In the genomic region with DNA sequence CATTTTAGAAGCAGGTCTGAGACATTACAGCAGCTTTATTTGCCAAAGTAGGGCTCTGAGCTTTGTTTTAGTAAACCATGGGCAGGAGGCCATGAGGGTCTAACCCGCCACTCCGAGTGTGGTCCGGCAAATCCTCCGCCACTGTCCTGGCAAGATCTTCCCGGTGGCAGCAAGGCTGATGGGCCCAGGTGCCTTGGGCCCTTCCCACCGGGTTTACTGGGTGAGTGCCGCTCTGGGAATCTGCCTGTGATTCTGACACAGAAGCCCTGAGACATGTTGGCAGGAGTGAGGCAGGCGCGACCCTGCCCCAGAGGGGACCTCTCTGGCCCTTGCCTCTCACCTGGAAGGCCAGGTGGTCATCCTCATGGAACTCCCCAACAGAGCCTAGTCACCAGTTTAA, we compare ENCODE assay signal across 23 cellular contexts. TPM values are rescaled to one million over a fixed set of nuclear protein-coding genes. Genes with fewer than 3 reads are reported as not detected.
A peak's percentile ranks its signal among the peaks of the same experiment; 100 is the strongest.
DNase-seq lines count a peak whose midpoint lies in the region; ATAC-seq and TF ChIP-seq lines count a peak whose summit lies in the region.
"Had no signal": no experiment of that assay in that cellular context is flagged by ENCODE, and none has a peak within 500 bp of the region (broad histone marks: within the 10 kb centered on the region; RNA-seq: fewer than 3 reads in every experiment).

No MANE protein-coding gene starts in this region.

- peak overlapping the region; percentile 46 for H2AK5ac ChIP-seq in neuronal stem cell (ENCODE audit: low read depth, low read length)

- no peak overlapping the region for H3K23ac ChIP-seq in neuronal stem cell (ENCODE audit: low read depth, low read length, poor library complexity)

- H3K9me3 Mint-ChIP-seq in CD4-positive, CD25-positive, alpha-beta regulatory T cell, result no peaks in the 10 kb centered on the region
- H3K9me3 Mint-ChIP-seq in stimulated activated naive B cell treated with anti-CD40 and anti-IgM and Interleukin-4, amounts not matched to agents 10 μg/mL and 1 μg/mL and 100 μg/mL, for 72 hours, result no peaks in the 10 kb centered on the region
- H3K9me3 Mint-ChIP-seq: IgD-negative memory B cell had no signal

- H2AFZ ChIP-seq in neuronal stem cell (ENCODE audit: low read length), result no peak overlapping the region

- no peaks in the 10 kb centered on the region for H3K27me3 ChIP-seq in CD4-positive, CD25-positive, alpha-beta regulatory T cell (ENCODE audit: control insufficient read depth, insufficient read depth, low read length)
- no peaks in the 10 kb centered on the region for H3K27me3 ChIP-seq in SJSA1 (replicated peaks)
- peaks cover 0 to 24% (median 2%) of the 10 kb centered on the region in 3 experiments for H3K27me3 ChIP-seq in neuronal stem cell (ENCODE audit: control insufficient read depth in 3 of 3, insufficient read depth in 3 of 3, low read depth in 1 of 3, low read length in 3 of 3)

- no CpG with 5 or more reads among the region's 9 CpGs for WGBS in neuronal stem cell (ENCODE audit: extremely low coverage in 2 of 2, insufficient read length in 2 of 2, insufficient replicate concordance in 1 of 2), 2 donors

- no peak overlapping the region for H3K9ac ChIP-seq in neuronal stem cell (ENCODE audit: low read depth, low read length, poor library complexity)

- TF ChIP-seq CTCF in GM10266 (IDR thresholded peaks at IDR 0.05; ENCODE audit: control insufficient read depth, insufficient read depth, low read depth, missing control alignments), result no peak

- peaks cover 3% of the 10 kb centered on the region for H3K79me1 ChIP-seq in neuronal stem cell (ENCODE audit: low read depth, low read length)

- no peak overlapping the region for H2BK120ac ChIP-seq in neuronal stem cell (ENCODE audit: low read depth, low read length)

- peak overlapping the region; percentile 87 for H3K18ac ChIP-seq in neuronal stem cell (ENCODE audit: low read length)

- H3K4me1 ChIP-seq in CD4-positive, CD25-positive, alpha-beta regulatory T cell (ENCODE audit: control insufficient read depth, insufficient read depth, low read length, poor library complexity, severe bottlenecking), result no peaks in the 10 kb centered on the region
- H3K4me1 ChIP-seq in SJSA1 (replicated peaks) (peaks cover 36% of the 10 kb centered on the region), neuronal stem cell (ENCODE audit: control insufficient read depth in 2 of 2, insufficient read depth in 1 of 2, low read depth in 1 of 2, low read length in 2 of 2) (peaks cover 6% of the 10 kb centered on the region in 2 donors)
- H3K4me1 ChIP-seq: A549 had no signal

- H4K91ac ChIP-seq in neuronal stem cell (ENCODE audit: low read depth, low read length, poor library complexity), result peak overlapping the region; percentile 30

- no peak overlapping the region for H3K4me3 ChIP-seq in CD4-positive, CD25-positive, alpha-beta regulatory T cell (ENCODE audit: low read depth, low read length)
- no peak overlapping the region for H3K4me3 ChIP-seq in SJSA1
- no peak overlapping the region for H3K4me3 ChIP-seq in neuronal stem cell (ENCODE audit: low read length in 2 of 2)
- H3K4me3 ChIP-seq: A549, GM12878 had no signal

- peak overlapping the region; percentile 63 for H3K14ac ChIP-seq in neuronal stem cell (ENCODE audit: low read length)

- H3K4me1 Mint-ChIP-seq in CD4-positive, CD25-positive, alpha-beta regulatory T cell, result peaks cover 0 to 3% (median 1%) of the 10 kb centered on the region in 4 donors
- H3K4me1 Mint-ChIP-seq in stimulated activated naive B cell treated with anti-CD40 and anti-IgM and Interleukin-4, amounts not matched to agents 10 μg/mL and 1 μg/mL and 100 μg/mL, for 72 hours, result peaks cover 0 to 1% of the 10 kb centered on the region in 2 donors
- H3K4me1 Mint-ChIP-seq: B cell, CD14-positive monocyte had no signal

- H3K27ac ChIP-seq in CD4-positive, CD25-positive, alpha-beta regulatory T cell (ENCODE audit: insufficient read depth, low read length, poor library complexity, severe bottlenecking), result no peak overlapping the region
- peak overlapping the region; percentile 69 for H3K27ac ChIP-seq in SJSA1
- H3K27ac ChIP-seq in neuronal stem cell (replicated peaks; ENCODE audit: low read length), result no peak overlapping the region
- H3K27ac ChIP-seq in caudate nucleus (ENCODE audit: low read depth, low read length), result no peak overlapping the region
- H3K27ac ChIP-seq: A549, RWPE1 had no signal

- H3K4ac ChIP-seq in neuronal stem cell (ENCODE audit: low read length), result no peak overlapping the region

- no peak overlapping the region for H2BK5ac ChIP-seq in neuronal stem cell (ENCODE audit: low read length)

- no peaks in the 10 kb centered on the region for H3K27me3 Mint-ChIP-seq in CD4-positive, CD25-positive, alpha-beta regulatory T cell
- H3K27me3 Mint-ChIP-seq in stimulated activated naive B cell treated with anti-CD40 and anti-IgM and Interleukin-4, amounts not matched to agents 10 μg/mL and 1 μg/mL and 100 μg/mL, for 72 hours, result no peaks in the 10 kb centered on the region
- H3K27me3 Mint-ChIP-seq: B cell, IgD-negative memory B cell had no signal

- no peak overlapping the region for H2BK15ac ChIP-seq in neuronal stem cell (ENCODE audit: low read length)

- peaks cover 23% of the 10 kb centered on the region for H3K36me3 Mint-ChIP-seq in CD4-positive, CD25-positive, alpha-beta regulatory T cell
- peaks cover 24 to 26% of the 10 kb centered on the region in 2 donors for H3K36me3 Mint-ChIP-seq in stimulated activated naive B cell treated with anti-CD40 and anti-IgM and Interleukin-4, amounts not matched to agents 10 μg/mL and 1 μg/mL and 100 μg/mL, for 72 hours

- H3K4me3 Mint-ChIP-seq in CD4-positive, CD25-positive, alpha-beta regulatory T cell, result no peak overlapping the region
- no peak overlapping the region for H3K4me3 Mint-ChIP-seq in stimulated activated naive B cell treated with anti-CD40 and anti-IgM and Interleukin-4, amounts not matched to agents 10 μg/mL and 1 μg/mL and 100 μg/mL, for 72 hours
- H3K4me3 Mint-ChIP-seq: B cell, CD14-positive monocyte, IgD-negative memory B cell had no signal

- H3K9me3 ChIP-seq in CD4-positive, CD25-positive, alpha-beta regulatory T cell (ENCODE audit: control insufficient read depth in 2 of 2, low read length in 2 of 2), result no peaks in the 10 kb centered on the region
- H3K9me3 ChIP-seq in SJSA1 (replicated peaks) (no peaks in the 10 kb centered on the region), neuronal stem cell (replicated peaks in 1 of 2; ENCODE audit: control insufficient read depth in 2 of 2, insufficient read depth in 1 of 2, low read depth in 1 of 2, low read length in 2 of 2) (no peaks in the 10 kb centered on the region)
- H3K9me3 ChIP-seq: A549 had no signal

- H3K27ac Mint-ChIP-seq in CD4-positive, CD25-positive, alpha-beta regulatory T cell, result peak overlapping the region in 2 of 3 donors; percentile 48 to 83
- peak overlapping the region; percentile 15 for H3K27ac Mint-ChIP-seq in stimulated activated naive B cell treated with anti-CD40 and anti-IgM and Interleukin-4, amounts not matched to agents 10 μg/mL and 1 μg/mL and 100 μg/mL, for 72 hours
- H3K27ac Mint-ChIP-seq: B cell, CD14-positive monocyte had no signal

- H2BK12ac ChIP-seq in neuronal stem cell (ENCODE audit: low read length), result peak overlapping the region; percentile 22

- no peak overlapping the region for H3K4me2 ChIP-seq in neuronal stem cell (ENCODE audit: insufficient read depth, low read length, poor library complexity, severe bottlenecking)
- H3K4me2 ChIP-seq: A549 had no signal

- H4K8ac ChIP-seq in neuronal stem cell (ENCODE audit: low read depth, low read length), result peak overlapping the region; percentile 23

- H3K36me3 ChIP-seq in CD4-positive, CD25-positive, alpha-beta regulatory T cell (ENCODE audit: control insufficient read depth, insufficient read depth, low read length), result peaks cover 18% of the 10 kb centered on the region
- H3K36me3 ChIP-seq in SJSA1 (peaks cover 59% of the 10 kb centered on the region), neuronal stem cell (replicated peaks in 1 of 2; ENCODE audit: control insufficient read depth in 2 of 2, insufficient read depth in 2 of 2, low read length in 2 of 2) (no peaks in the 10 kb centered on the region)

- ATAC-seq in CD4-positive, CD25-positive, alpha-beta regulatory T cell (ENCODE audit: low read depth in 2 of 2), result no peak
- ATAC-seq in stimulated activated naive B cell treated with anti-CD40 and anti-IgM and Interleukin-4, amounts not matched to agents 10 μg/mL and 1 μg/mL and 100 μg/mL, for 72 hours (replicated peaks), result no peak
- ATAC-seq in GM18907 (IDR thresholded peaks at IDR 0.05; ENCODE audit: unreplicated experiment), result no peak
- ATAC-seq: A549, GM12878, SK-N-SH treated with all-trans-retinoic acid at 6 μM for 48 hours had no signal

- no peak for DNase-seq in CD4-positive, CD25-positive, alpha-beta regulatory T cell
- DNase-seq in SJSA1 (ENCODE audit: low read depth in 1 of 2, low spot score in 2 of 2) (peak in 1 of 2 experiments; percentile 64), neuronal stem cell (ENCODE audit: low spot score) (no peak), GM10266 (ENCODE audit: extremely low spot score) (no peak), caudate nucleus (lab: John Stamatoyannopoulos, UW) (no peak)
- no peak for DNase-seq in stimulated activated naive B cell treated with anti-CD40 and anti-IgM and Interleukin-4, amounts not matched to agents 10 μg/mL and 1 μg/mL and 100 μg/mL, for 72 hours
- DNase-seq: DMS79 treated with DMSO at 0.1 percent for 48 hours, GOT3, NCI-H1105, NCI-H146, NCI-H2029, NCI-H226, NCI-H510A treated with DMSO at 0.1 percent for 48 hours, NCI-H748 treated with DMSO at 0.1 percent for 48 hours, SIG-M5 had no signal

RNA-seq across cellular contexts. Expression of gene MTERF4, which starts 29.9 kb away (rescaled TPM):
- 105 TPM for total RNA-seq in CD4-positive, CD25-positive, alpha-beta regulatory T cell
- 10 to 100 TPM; 50.0 to 75.7 (median 62.2) TPM for polyA plus RNA-seq in CD4-positive, CD25-positive, alpha-beta regulatory T cell
- 30.0 and 46.3 TPM in 2 replicates for total RNA-seq in SJSA1 (2014; rRNA removed; shearing (Covaris generic))
- 19.9 TPM for polyA plus RNA-seq in neuronal stem cell (2013, experiment 1 of 2)
- 20.1 TPM for polyA plus RNA-seq in neuronal stem cell (2013, experiment 2 of 2)
